ENCODE assay signal across 10 cellular contexts in the genomic region with DNA sequence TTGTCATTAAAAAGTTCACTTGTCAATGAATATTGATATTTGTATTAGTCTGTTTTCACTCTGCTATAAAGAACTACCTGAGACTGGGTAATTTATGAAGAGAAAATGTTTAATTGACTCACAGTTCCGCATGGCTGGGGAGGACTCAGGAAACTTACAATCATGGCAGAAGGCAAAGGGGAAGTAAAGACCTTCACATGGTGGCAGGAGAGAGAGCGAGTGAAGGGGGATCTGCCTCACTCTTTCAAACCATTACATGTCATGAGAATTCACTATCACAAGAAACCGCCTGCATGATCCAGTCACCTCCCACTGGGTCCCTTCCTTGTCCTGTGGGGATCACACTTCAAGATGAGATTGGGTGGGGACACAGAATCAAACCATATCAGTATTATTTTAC. TPM values are rescaled to one million over a fixed set of nuclear protein-coding genes. Genes with fewer than 3 reads are reported as not detected.
DNase-seq lines count a peak whose midpoint lies in the region; ATAC-seq and TF ChIP-seq lines count a peak whose summit lies in the region.
"Had no signal": no experiment of that assay in that cellular context is flagged by ENCODE, and none has a peak within 500 bp of the region (broad histone marks: within the 10 kb centered on the region; RNA-seq: fewer than 3 reads in every experiment).

No MANE protein-coding gene starts in this region.

- DNase-seq in Calu3: no peak
- no peak for DNase-seq in stimulated activated CD4-positive, alpha-beta T cell treated with anti-CD3 and anti-CD28 coated beads, Interleukin-1b, Interleukin-23, amount 100 ng/mL, for 48 hours
- no peak for DNase-seq in activated naive CD4-positive, alpha-beta T cell treated with anti-CD3 and anti-CD28 coated beads, Interleukin-2, amount 10 ng/mL, durations not matched to agents 7 days and 5 days
- no peak for DNase-seq in epidermal melanocyte (ENCODE audit: insufficient read length, low spot score)
- DNase-seq in activated effector memory CD4-positive, alpha-beta T cell treated with anti-CD3 and anti-CD28 coated beads, Interleukin-2, amount 50 U/mL, for 16 hours: no peak
- DNase-seq: activated CD4-positive, alpha-beta memory T cell treated with anti-CD3 and anti-CD28 coated beads, Interleukin-2, amount 10 ng/mL, durations not matched to agents 7 days and 5 days; erythroblast had no signal

- no peak overlapping the region for H3K4me3 Mint-ChIP-seq in Calu3 (ENCODE audit: low read depth, unreplicated experiment)
- H3K4me3 Mint-ChIP-seq in activated naive CD4-positive, alpha-beta T cell treated with anti-CD3 and anti-CD28 coated beads, Interleukin-2, amount 10 ng/mL, durations not matched to agents 7 days and 5 days: no peak overlapping the region
- H3K4me3 Mint-ChIP-seq: activated CD4-positive, alpha-beta memory T cell treated with anti-CD3 and anti-CD28 coated beads, Interleukin-2, amount 10 ng/mL, durations not matched to agents 7 days and 5 days had no signal

- no peak for TF ChIP-seq CTCF in Calu3 (IDR thresholded peaks at IDR 0.05; ENCODE audit: unreplicated experiment)

- intact Hi-C loops in Calu3 (cut with micrococcal nuclease; ENCODE audit: unreplicated experiment): no loop called here

- BruUV-seq in Calu3 (replicated peaks; lab: Mats Ljungman, UMichigan): no TSS peak

- peaks cover 20% of the 10 kb centered on the region for H3K36me3 Mint-ChIP-seq in Calu3 (ENCODE audit: insufficient read depth, unreplicated experiment)
- peaks cover 29% of the 10 kb centered on the region for H3K36me3 Mint-ChIP-seq in activated naive CD4-positive, alpha-beta T cell treated with anti-CD3 and anti-CD28 coated beads, Interleukin-2, amount 10 ng/mL, durations not matched to agents 7 days and 5 days

- H3K27me3 Mint-ChIP-seq in Calu3 (ENCODE audit: unreplicated experiment): no peaks in the 10 kb centered on the region
- no peaks in the 10 kb centered on the region for H3K27me3 Mint-ChIP-seq in activated naive CD4-positive, alpha-beta T cell treated with anti-CD3 and anti-CD28 coated beads, Interleukin-2, amount 10 ng/mL, durations not matched to agents 7 days and 5 days
- H3K27me3 Mint-ChIP-seq: activated CD4-positive, alpha-beta memory T cell treated with anti-CD3 and anti-CD28 coated beads, Interleukin-2, amount 10 ng/mL, durations not matched to agents 7 days and 5 days had no signal

- H3K9me3 Mint-ChIP-seq in Calu3 (ENCODE audit: low read depth, unreplicated experiment): peaks cover 10% of the 10 kb centered on the region
- peaks cover 13% of the 10 kb centered on the region for H3K9me3 Mint-ChIP-seq in activated naive CD4-positive, alpha-beta T cell treated with anti-CD3 and anti-CD28 coated beads, Interleukin-2, amount 10 ng/mL, durations not matched to agents 7 days and 5 days

- CTCF ChIA-PET in Calu3 (lab: Charles Lee): no interaction called here
- CTCF ChIA-PET in activated naive CD4-positive, alpha-beta T cell treated with anti-CD3 and anti-CD28 coated beads, Interleukin-2, amount 10 ng/mL, durations not matched to agents 7 days and 5 days (lab: Charles Lee): no interaction called here

- ATAC-seq in GM19324 (IDR thresholded peaks at IDR 0.05; ENCODE audit: low FRiP score, unreplicated experiment) (peak; percentile 37), HG02840 (IDR thresholded peaks at IDR 0.05; ENCODE audit: low FRiP score, unreplicated experiment) (peak; percentile 39), HG03575 (IDR thresholded peaks at IDR 0.05; ENCODE audit: extremely low read depth, insufficient number of reproducible peaks, low FRiP score, unreplicated experiment) (peak; percentile 22)

- H3K27ac Mint-ChIP-seq in Calu3 (ENCODE audit: unreplicated experiment): peak overlapping the region; percentile 62
- no peak overlapping the region for H3K27ac Mint-ChIP-seq in activated naive CD4-positive, alpha-beta T cell treated with anti-CD3 and anti-CD28 coated beads, Interleukin-2, amount 10 ng/mL, durations not matched to agents 7 days and 5 days
- H3K27ac Mint-ChIP-seq: activated CD4-positive, alpha-beta memory T cell treated with anti-CD3 and anti-CD28 coated beads, Interleukin-2, amount 10 ng/mL, durations not matched to agents 7 days and 5 days had no signal

- H3K4me1 Mint-ChIP-seq in Calu3 (ENCODE audit: low read depth, unreplicated experiment): no peaks in the 10 kb centered on the region
- H3K4me1 Mint-ChIP-seq in activated naive CD4-positive, alpha-beta T cell treated with anti-CD3 and anti-CD28 coated beads, Interleukin-2, amount 10 ng/mL, durations not matched to agents 7 days and 5 days: peaks cover 6% of the 10 kb centered on the region

RNA-seq across cellular contexts. Expression of gene SRD5A1, which starts 27.5 kb away (rescaled TPM):
- total RNA-seq in Calu3 (2022): 15.6 and 15.9 TPM in 2 replicates

RNA-seq across cellular contexts. Expression of gene NSUN2, which starts 27.9 kb away (rescaled TPM):
- 90.7 and 91.2 TPM in 2 replicates for total RNA-seq in Calu3 (2022)

RNA-seq across cellular contexts. Expression of gene TENT4A, which starts 52.5 kb away (rescaled TPM):
- 34.4 and 39.9 TPM in 2 replicates for total RNA-seq in Calu3 (2022)
